Comparison of ENCODE assay signal across 37 cellular contexts in the genomic region with DNA sequence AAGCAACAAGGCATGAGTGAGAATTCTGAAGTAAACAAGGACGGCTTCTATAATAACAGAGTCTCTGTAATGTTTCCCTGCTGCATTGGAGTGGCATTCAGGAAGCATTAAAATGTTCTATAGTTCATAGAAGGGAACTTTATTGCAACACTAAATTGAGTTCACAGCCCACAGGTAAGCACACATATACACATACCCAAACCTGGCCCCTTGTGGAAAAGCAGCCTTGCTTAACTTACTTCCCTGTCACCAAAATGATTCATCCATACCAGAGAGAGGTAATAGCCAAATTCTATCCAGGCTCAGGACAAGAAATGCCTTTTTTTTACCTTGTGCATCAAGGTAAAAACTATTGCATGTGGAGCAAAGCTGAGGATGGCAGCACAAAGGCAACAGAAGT.
DNase-seq lines count a peak whose midpoint lies in the region; ATAC-seq, FAIRE-seq and TF ChIP-seq lines count a peak whose summit lies in the region.
"Had no signal": no experiment of that assay in that cellular context is flagged by ENCODE, and none has a peak within 500 bp of the region (broad histone marks: within the 10 kb centered on the region; RNA-seq: fewer than 3 reads in every experiment).

No MANE protein-coding gene starts in this region.

- H3K9me3 Mint-ChIP-seq in activated T-cell treated with anti-CD3 and anti-CD28 coated beads, Interleukin-2, amount 50 U/mL, for 4 hours, result no peaks in the 10 kb centered on the region
- H3K9me3 Mint-ChIP-seq: CD4-positive, alpha-beta memory T cell; CD4-positive, alpha-beta T cell; CD8-positive, alpha-beta T cell had no signal

- H3K4me1 Mint-ChIP-seq in activated T-cell treated with anti-CD3 and anti-CD28 coated beads, Interleukin-2, amount 50 U/mL, for 4 hours (ENCODE audit: low read depth), result peaks cover 4% of the 10 kb centered on the region
- H3K4me1 Mint-ChIP-seq: B cell; CD14-positive monocyte; CD8-positive, alpha-beta memory T cell had no signal

- DNase-seq in bronchial epithelial cell (ENCODE audit: low read depth) (peak; percentile 17), kidney tubule cell (ENCODE audit: low spot score) (peak; percentile 3), renal cortical epithelial cell (ENCODE audit: low read depth) (peak; percentile 70), omental fat pad (ENCODE audit: low spot score) (no peak), heart right ventricle (no peak)
- no peak for DNase-seq in activated T-cell treated with anti-CD3 and anti-CD28 coated beads, Interleukin-2, amount 50 U/mL, for 4 hours
- DNase-seq: 8988T; ACHN; AML-193; BE2C; C1 segment of cervical spinal cord; Caco-2; Calu3; CD4-positive, alpha-beta memory T cell; CD4-positive, alpha-beta T cell; CD4-positive, CD25-positive, alpha-beta regulatory T cell; CD8-positive, alpha-beta memory T cell; CD8-positive, alpha-beta T cell; COR-L47; DMS 273 treated with DMSO at 0.1 percent for 48 hours; DMS153; DMS53; DMS79; DMS79 treated with DMSO at 0.1 percent for 48 hours; DND-41; EL had no signal

- TF ChIP-seq CTCF in bronchial epithelial cell (IDR thresholded peaks at IDR 0.05; ENCODE audit: insufficient read depth, low read length, severe bottlenecking) (no peak), omental fat pad (IDR thresholded peaks at IDR 0.05) (no peak), heart right ventricle (IDR thresholded peaks at IDR 0.05) (no peak)

- no peaks in the 10 kb centered on the region for H3K9me3 ChIP-seq in heart right ventricle
- H3K9me3 ChIP-seq: A549; BE2C; BLaER1; BLaER1 treated with 17β-estradiol and CSF1 and Interleukin-3, amounts not matched to agents 10 nM and 100 nM; Caco-2 had no signal

- H3K27ac ChIP-seq in heart right ventricle, result no peak overlapping the region
- H3K27ac ChIP-seq: 22Rv1; A549; BLaER1; BLaER1 treated with 17β-estradiol and CSF1 and Interleukin-3, amounts not matched to agents 10 nM and 100 nM; C4-2B had no signal

- no peaks in the 10 kb centered on the region for H3K36me3 Mint-ChIP-seq in activated T-cell treated with anti-CD3 and anti-CD28 coated beads, Interleukin-2, amount 50 U/mL, for 4 hours (ENCODE audit: insufficient read depth)
- H3K36me3 Mint-ChIP-seq: CD14-positive monocyte; CD4-positive, alpha-beta memory T cell; CD4-positive, CD25-positive, alpha-beta regulatory T cell; CD8-positive, alpha-beta memory T cell; CD8-positive, alpha-beta T cell had no signal

- no peak overlapping the region for H3K4me3 ChIP-seq in bronchial epithelial cell (ENCODE audit: low read depth, low read length)
- H3K4me3 ChIP-seq in heart right ventricle, result no peak overlapping the region
- H3K4me3 ChIP-seq: A549; BLaER1; BLaER1 treated with 17β-estradiol and CSF1 and Interleukin-3, amounts not matched to agents 10 nM and 100 nM had no signal

- H3K27me3 ChIP-seq in bronchial epithelial cell (ENCODE audit: control insufficient read depth, insufficient read depth, low read length) (no peaks in the 10 kb centered on the region), heart right ventricle (peaks cover 0 to 3% (median 0%) of the 10 kb centered on the region in 7 donors)
- H3K27me3 ChIP-seq: BE2C; BLaER1; BLaER1 treated with 17β-estradiol and CSF1 and Interleukin-3, amounts not matched to agents 10 nM and 100 nM had no signal

- intact Hi-C loops in heart right ventricle (cut with DNase I), result no loop called here

- ATAC-seq in esophagus mucosa, result peak; percentile 52
- ATAC-seq in GM21737 (IDR thresholded peaks at IDR 0.05; ENCODE audit: unreplicated experiment), result no peak
- ATAC-seq in omental fat pad (ENCODE audit: low FRiP score), result no peak
- no peak for ATAC-seq in activated T-cell treated with anti-CD3 and anti-CD28 coated beads, Interleukin-2, amount 50 U/mL, for 4 hours
- no peak for ATAC-seq in heart right ventricle
- ATAC-seq: A549; CD8-positive, alpha-beta T cell had no signal

- FAIRE-seq in bronchial epithelial cell (lab: Jason Lieb, UNC), result no peak
- FAIRE-seq: A204.1, A549, D721Med had no signal

- H3K4me1 ChIP-seq in heart right ventricle, result peaks cover 0 to 13% (median 0%) of the 10 kb centered on the region in 9 donors
- H3K4me1 ChIP-seq: A549; BE2C; BLaER1; BLaER1 treated with 17β-estradiol and CSF1 and Interleukin-3, amounts not matched to agents 10 nM and 100 nM; Caco-2 had no signal

- H3K4me3 Mint-ChIP-seq in activated T-cell treated with anti-CD3 and anti-CD28 coated beads, Interleukin-2, amount 50 U/mL, for 4 hours, result no peak overlapping the region
- H3K4me3 Mint-ChIP-seq: B cell; CD14-positive monocyte; CD4-positive, alpha-beta memory T cell; CD4-positive, alpha-beta T cell; CD4-positive, CD25-positive, alpha-beta regulatory T cell; CD8-positive, alpha-beta memory T cell; CD8-positive, alpha-beta T cell had no signal

- no peaks in the 10 kb centered on the region for H3K27me3 Mint-ChIP-seq in activated T-cell treated with anti-CD3 and anti-CD28 coated beads, Interleukin-2, amount 50 U/mL, for 4 hours (ENCODE audit: low read depth)
- H3K27me3 Mint-ChIP-seq: CD4-positive, alpha-beta T cell; CD4-positive, CD25-positive, alpha-beta regulatory T cell had no signal

- H3K36me3 ChIP-seq in bronchial epithelial cell (ENCODE audit: control insufficient read depth, insufficient read depth, low read length), result no peaks in the 10 kb centered on the region
- H3K36me3 ChIP-seq in heart right ventricle, result no peaks in the 10 kb centered on the region
- H3K36me3 ChIP-seq: BE2C; BLaER1; BLaER1 treated with 17β-estradiol and CSF1 and Interleukin-3, amounts not matched to agents 10 nM and 100 nM had no signal

- 96 to 97% methylated on average over 1 of the region's 1 CpG for WGBS in heart right ventricle, 2 donors

Comparison
In these comparisons a context has a peak if more than half of its experiments do, and no peak if none do; other contexts are left out.
1. DNase-seq: peak in bronchial epithelial cell (single experiment), kidney tubule cell (single experiment) and renal cortical epithelial cell (single experiment); none in omental fat pad (single experiment), activated T-cell treated with anti-CD3 and anti-CD28 coated beads, Interleukin-2, amount 50 U/mL, for 4 hours (single experiment) and heart right ventricle (0 of 2).